In the genomic region with DNA sequence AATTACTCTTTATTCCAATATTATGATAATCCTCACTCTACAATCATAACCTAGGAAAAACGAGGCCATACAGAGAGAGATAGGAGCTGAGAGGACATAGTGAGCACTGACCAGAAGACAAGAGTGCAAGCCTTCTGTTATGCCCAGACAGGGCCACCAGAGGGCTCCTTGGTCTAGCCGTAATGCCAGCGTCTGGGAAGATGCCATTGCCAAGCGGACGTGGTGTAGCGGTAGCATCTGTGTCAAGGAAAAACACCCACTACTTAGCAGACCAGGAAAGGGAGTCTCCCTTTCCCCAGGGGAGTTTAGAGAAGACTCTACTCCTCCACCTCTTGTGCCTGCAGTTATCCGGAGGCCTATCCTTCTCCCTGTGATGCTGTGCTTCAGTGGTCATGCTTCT, we compare ENCODE assay signal across 8 cellular contexts.
A peak's percentile ranks its signal among the peaks of the same experiment; 100 is the strongest.
DNase-seq lines count a peak whose midpoint lies in the region; TF ChIP-seq lines count a peak whose summit lies in the region.
"Not testable (repeated sequence)": the region's sequence is repeated elsewhere in the genome, so short reads cannot be mapped to it uniquely, and the experiment has no call there.

No MANE protein-coding gene starts in this region.

- H3K9me3 Mint-ChIP-seq in chondrocyte (ENCODE audit: low read depth), result peaks cover 44% of the 10 kb centered on the region

- H3K4me3 ChIP-seq in GM12864 (ENCODE audit: low read depth, low read length); NB4 (ENCODE audit: low read depth, low read length); mesendoderm (ENCODE audit: low read length): not testable (repeated sequence)

- H2BK5ac ChIP-seq in mesendoderm (ENCODE audit: low read length), result not testable (repeated sequence)

- not testable (repeated sequence) for H3K4me2 ChIP-seq in mesendoderm (ENCODE audit: low read length)

- not testable (repeated sequence) for H3K18ac ChIP-seq in mesendoderm (ENCODE audit: low read length)

- not testable (repeated sequence) for H3K4me1 ChIP-seq in mesendoderm (ENCODE audit: control insufficient read depth, low read depth, low read length)

- H3K27me3 ChIP-seq in mesendoderm (ENCODE audit: insufficient read depth, low read length, poor library complexity), result not testable (repeated sequence)

- H3K23ac ChIP-seq in mesendoderm (ENCODE audit: low read length), result not testable (repeated sequence)

- not testable (repeated sequence) for H3K9ac ChIP-seq in mesendoderm (ENCODE audit: low read length)

- H3K79me1 ChIP-seq in mesendoderm (ENCODE audit: low read length), result not testable (repeated sequence)

- not testable (repeated sequence) for H2BK120ac ChIP-seq in mesendoderm (ENCODE audit: low read depth, low read length)

- not testable (repeated sequence) for H3K79me2 ChIP-seq in mesendoderm (ENCODE audit: control insufficient read depth, insufficient read depth, low read length)

- H3K27ac ChIP-seq in C4-2B; mesendoderm (ENCODE audit: low read depth, low read length): not testable (repeated sequence)

- H3K56ac ChIP-seq in mesendoderm (ENCODE audit: low read length), result not testable (repeated sequence)

- H3K4ac ChIP-seq in mesendoderm (ENCODE audit: low read depth, low read length), result not testable (repeated sequence)

- not testable (repeated sequence) for H3K4me1 Mint-ChIP-seq in chondrocyte (ENCODE audit: low read depth)

- no CpG with 5 or more reads among the region's 7 CpGs for WGBS in mesendoderm (ENCODE audit: extremely low coverage, insufficient coverage, low lambda C conversion rate)

- not testable (repeated sequence) for H4K8ac ChIP-seq in mesendoderm (ENCODE audit: low read depth, low read length)

- TF ChIP-seq POLR2A in NB4 (IDR thresholded peaks at IDR 0.05; ENCODE audit: extremely low read depth, insufficient read length), result not testable (repeated sequence)

- not testable (repeated sequence) for H3K36me3 ChIP-seq in mesendoderm (ENCODE audit: control insufficient read depth, insufficient read depth, low read length)

- H3K4me3 Mint-ChIP-seq in chondrocyte (ENCODE audit: unreplicated experiment), result not testable (repeated sequence)

- not testable (repeated sequence) for H4K5ac ChIP-seq in mesendoderm (ENCODE audit: low read length)

- DNase-seq in GM12864 (ENCODE audit: low read depth); chondrocyte (ENCODE audit: low spot score): not testable (repeated sequence)
- DNase-seq in HT-29 (ENCODE audit: low spot score), result peak; percentile 20
- peak; percentile 35 for DNase-seq in NB4 (ENCODE audit: low read depth)
- DNase-seq in NOMO-1 treated with DMSO at 0.1 percent for 48 hours (lab: John Stamatoyannopoulos, UW; ENCODE audit: unreplicated experiment), result peak; percentile 17
- peak; percentile 69 for DNase-seq in SK-MEL-5 (ENCODE audit: low read depth, low spot score)
- peak; percentile 0 for DNase-seq in mesendoderm

- not testable (repeated sequence) for H2BK15ac ChIP-seq in mesendoderm (replicated peaks; ENCODE audit: low read depth)

- in situ Hi-C loops in SK-MEL-5 (cut with HindIII; ENCODE audit: low pct_unique_long_range_greater_than_20kb, low sequenced_read_pairs), result not testable (repeated sequence)

- H2AK5ac ChIP-seq in mesendoderm (ENCODE audit: low read length), result not testable (repeated sequence)

- H3K27ac Mint-ChIP-seq in chondrocyte (ENCODE audit: unreplicated experiment), result not testable (repeated sequence)

- not testable (repeated sequence) for H3K36me3 Mint-ChIP-seq in chondrocyte (ENCODE audit: low read depth)

- H3K27me3 Mint-ChIP-seq in chondrocyte (ENCODE audit: low read depth), result not testable (repeated sequence)

- TF ChIP-seq CTCF in C4-2B (conservative IDR thresholded peaks at IDR 0.05), result peak; percentile 78
- TF ChIP-seq CTCF in GM12864 (IDR thresholded peaks at IDR 0.05; ENCODE audit: low read depth, low read length, missing control alignments), result peak; percentile 17
- TF ChIP-seq CTCF in NB4 (IDR thresholded peaks at IDR 0.05; ENCODE audit: low read depth, low read length), result peak; percentile 79
- peak; percentile 15 for TF ChIP-seq CTCF in chondrocyte (IDR thresholded peaks at IDR 0.05)

Comparison
In these comparisons a context has a peak if more than half of its experiments do, and no peak if none do; other contexts are left out.
1. CTCF ChIP-seq: peak in every context shown above with its lines; median percentile 79 in NB4; 78 in C4-2B; 17 in GM12864; 15 in chondrocyte.